ENCODE assay signal across 1 cellular context in genomic region chr18:59096098-59096779, GRCh38.
TF ChIP-seq lines count a peak whose summit lies in the region.

No MANE protein-coding gene starts in this region.

TF ChIP-seq in HepG2, 621 proteins besides CTCF, POLR2A, EP300 and RAD21 (continued from another document):
- TF ChIP-seq MNT (IDR thresholded peaks at IDR 0.05) = no peak
- TF ChIP-seq TMF1 (CRISPR knock-in tag; IDR thresholded peaks at IDR 0.05; ENCODE audit: low read depth) = no peak
- TF ChIP-seq MLX (CRISPR knock-in tag; IDR thresholded peaks at IDR 0.05) = no peak
- TF ChIP-seq ZNF142 (CRISPR knock-in tag; IDR thresholded peaks at IDR 0.05) = no peak
- TF ChIP-seq GABPA (IDR thresholded peaks at IDR 0.05; ENCODE audit: low read depth, low read length) = no peak
- TF ChIP-seq GABPA (CRISPR knock-in tag; IDR thresholded peaks at IDR 0.05; ENCODE audit: low read depth) = no peak
- TF ChIP-seq E2F5 (CRISPR knock-in tag; conservative IDR thresholded peaks at IDR 0.05) = no peak
